Comparison of ENCODE assay signal across 8 cellular contexts in the genomic region with DNA sequence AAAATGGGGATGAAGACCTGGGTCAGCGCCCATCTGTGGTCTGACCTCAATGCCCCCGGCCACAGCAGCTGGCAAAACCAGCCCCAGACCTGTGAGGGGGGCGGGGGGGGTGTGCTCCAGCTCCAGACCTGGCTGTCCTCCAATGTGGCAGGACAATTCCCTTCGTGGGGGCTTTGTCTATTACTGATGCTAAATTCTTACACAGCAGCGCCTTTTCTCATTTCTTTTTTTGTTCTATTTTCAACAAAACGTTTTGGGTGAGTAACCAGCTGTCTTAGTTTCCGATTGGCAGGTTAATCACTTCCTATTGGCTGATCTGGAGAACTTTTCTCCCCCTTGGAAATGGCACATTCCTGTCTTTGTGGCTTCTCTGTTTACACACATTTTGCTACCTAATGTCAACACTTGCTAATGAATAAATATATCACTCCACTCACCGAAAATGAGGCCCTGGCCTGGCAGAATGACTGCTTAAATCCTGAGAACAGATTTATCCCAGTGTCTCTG. TPM values are rescaled to one million over a fixed set of nuclear protein-coding genes. Genes with fewer than 3 reads are reported as not detected.
DNase-seq lines count a peak whose midpoint lies in the region; ATAC-seq, FAIRE-seq and TF ChIP-seq lines count a peak whose summit lies in the region.

No MANE protein-coding gene starts in this region.

- peak overlapping the region; percentile 100 for H3K4me3 Mint-ChIP-seq in activated naive CD8-positive, alpha-beta T cell treated with anti-CD3 and anti-CD28 coated beads, Interleukin-2, amount 10 ng/mL, durations not matched to agents 7 days and 5 days

- H3K79me2 ChIP-seq in HepG2 (ENCODE audit: insufficient read depth, low read length), result peaks cover 95% of the 10 kb centered on the region

- BruUV-seq in HepG2 (replicated peaks; lab: Mats Ljungman, UMichigan), result no TSS peak

- H3K27me3 ChIP-seq in BLaER1, result peaks cover 48% of the 10 kb centered on the region
- peaks cover 12% of the 10 kb centered on the region; the same call in 1 of the 2 replicates for H3K27me3 ChIP-seq in HUES64 (ENCODE audit: insufficient read depth, low read length)
- no peaks in the 10 kb centered on the region; a peak in 1 of 5 replicates for H3K27me3 ChIP-seq in HepG2 (ENCODE audit: control insufficient read depth in 1 of 2, insufficient read depth in 2 of 2, low read length in 2 of 2)

- no peak; a peak in 1 of 4 replicates for TF ChIP-seq POLR2A in HepG2 (IDR thresholded peaks at IDR 0.05; ENCODE audit: insufficient read depth in 1 of 2, low read depth in 2 of 2, low read length in 2 of 2)

- H3K4me3 ChIP-seq in BLaER1, result peak overlapping the region; percentile 15; the same call in 1 of the 2 replicates
- peak overlapping the region; percentile 73 for H3K4me3 ChIP-seq in HUES64 (ENCODE audit: low read length)
- peak overlapping the region; percentile 91 to 100 (median 97) for H3K4me3 ChIP-seq in HepG2 (replicated peaks in 1 of 3; ENCODE audit: insufficient read depth in 1 of 3, low read depth in 2 of 3, low read length in 3 of 3)

- CTCF ChIA-PET in HepG2 (lab: Yijun Ruan, JAX; ENCODE audit: low intra/inter-chr PET ratio, low total read pairs), result no interaction called here

- H3K4me2 ChIP-seq in BLaER1 (peak overlapping the region; percentile 94), HepG2 (ENCODE audit: low read depth, low read length) (peak overlapping the region; percentile 99)

- intact Hi-C loops in HepG2 (cut with micrococcal nuclease; ENCODE audit: unreplicated experiment), result loop anchor here (5.0 to 10.0 kb wide), 2 partner anchors 164 to 288 kb away; no protein-coding TSS in a partner anchor

- H3K27me3 Mint-ChIP-seq in activated naive CD8-positive, alpha-beta T cell treated with anti-CD3 and anti-CD28 coated beads, Interleukin-2, amount 10 ng/mL, durations not matched to agents 7 days and 5 days, result no peaks in the 10 kb centered on the region

- H3K36me3 ChIP-seq in BLaER1, result peaks cover 61% of the 10 kb centered on the region
- H3K36me3 ChIP-seq in HUES64 (ENCODE audit: insufficient read depth, low read length), result peaks cover 45% of the 10 kb centered on the region
- H3K36me3 ChIP-seq in HepG2 (replicated peaks in 1 of 2; ENCODE audit: control insufficient read depth in 1 of 2, insufficient read depth in 2 of 2, low read length in 2 of 2), result peaks cover 6 to 10% of the 10 kb centered on the region in 2 experiments

- H3K4me1 ChIP-seq in BLaER1 (peaks cover 81% of the 10 kb centered on the region), HUES64 (ENCODE audit: insufficient read depth, low read length) (peaks cover 59% of the 10 kb centered on the region), HepG2 (ENCODE audit: insufficient read depth, low read length) (peaks cover 62% of the 10 kb centered on the region)

- in situ Hi-C loops in HepG2 (cut with HindIII; ENCODE audit: extremely low pct_ligation_motif_present, low pct_unique_long_range_greater_than_20kb), result loop anchor here (5.0 kb wide), 1 partner anchor 49 kb away; no protein-coding TSS in a partner anchor

- H3K9me3 Mint-ChIP-seq in activated naive CD8-positive, alpha-beta T cell treated with anti-CD3 and anti-CD28 coated beads, Interleukin-2, amount 10 ng/mL, durations not matched to agents 7 days and 5 days, result no peaks in the 10 kb centered on the region

- FAIRE-seq in HepG2 (lab: Jason Lieb, UNC) (peak; percentile 75), GM19239 (lab: Jason Lieb, UNC) (no peak)

- H4K20me1 ChIP-seq in BLaER1 (peaks cover 100% of the 10 kb centered on the region), HepG2 (ENCODE audit: insufficient read depth, low read length) (peaks cover 50% of the 10 kb centered on the region)

- peaks cover 60% of the 10 kb centered on the region for H3K36me3 Mint-ChIP-seq in activated naive CD8-positive, alpha-beta T cell treated with anti-CD3 and anti-CD28 coated beads, Interleukin-2, amount 10 ng/mL, durations not matched to agents 7 days and 5 days

- no peak for ATAC-seq in activated naive CD8-positive, alpha-beta T cell treated with anti-CD3 and anti-CD28 coated beads, Interleukin-2, amount 10 ng/mL, durations not matched to agents 7 days and 5 days (ENCODE audit: low read depth)
- no peak for ATAC-seq in HepG2

- no peak for DNase-seq in activated naive CD8-positive, alpha-beta T cell treated with anti-CD3 and anti-CD28 coated beads, Interleukin-2, amount 10 ng/mL, durations not matched to agents 7 days and 5 days
- peak; percentile 87 for DNase-seq in HepG2 (ENCODE audit: low spot score)
- no peak for DNase-seq in GM19239 (ENCODE audit: insufficient read length, low spot score)
- no peak for DNase-seq in KG1 (lab: John Stamatoyannopoulos, UW)
- no peak for DNase-seq in COLO829 (ENCODE audit: low spot score)
- DNase-seq in occipital lobe (lab: John Stamatoyannopoulos, UW), result no peak

- no peak overlapping the region for H3K27ac ChIP-seq in BLaER1
- no peak overlapping the region for H3K27ac ChIP-seq in HUES64 (ENCODE audit: low read depth, low read length)
- H3K27ac ChIP-seq in HepG2 (ENCODE audit: extremely low read length, insufficient read depth, low read length), result peak overlapping the region; percentile 89

- H2AFZ ChIP-seq in HepG2 (ENCODE audit: low read length), result no peak overlapping the region

- no peak for TF ChIP-seq RAD21 in HepG2 (CRISPR knock-in tag; IDR thresholded peaks at IDR 0.05)

- peaks cover 61% of the 10 kb centered on the region for H3K4me1 Mint-ChIP-seq in activated naive CD8-positive, alpha-beta T cell treated with anti-CD3 and anti-CD28 coated beads, Interleukin-2, amount 10 ng/mL, durations not matched to agents 7 days and 5 days

- POLR2A ChIA-PET in activated naive CD8-positive, alpha-beta T cell treated with anti-CD3 and anti-CD28 coated beads, Interleukin-2, amount 10 ng/mL, durations not matched to agents 7 days and 5 days (lab: Charles Lee), result no interaction called here
- POLR2A ChIA-PET in HepG2 (lab: Yijun Ruan, JAX), result interaction anchor here (0.6 to 6.3 kb wide), 4 partner anchors 15 to 407 kb away, joined by 3 to 79 read pairs (median 6); a partner anchor contains a TSS

- 63% methylated on average over 8 of the region's 8 CpGs for WGBS in HUES64
- 3% methylated on average over 7 of the region's 8 CpGs for WGBS in HepG2 (ENCODE audit: low lambda C conversion rate)

- H3K9me3 ChIP-seq in BLaER1, result no peaks in the 10 kb centered on the region
- H3K9me3 ChIP-seq in HUES64 (ENCODE audit: insufficient read depth, low read depth, low read length), result no peaks in the 10 kb centered on the region
- no peaks in the 10 kb centered on the region for H3K9me3 ChIP-seq in HepG2 (ENCODE audit: low read length)

- TF ChIP-seq EP300 in HepG2 (IDR thresholded peaks at IDR 0.05; ENCODE audit: low read depth in 2 of 2, low read length in 2 of 2) (peak in 1 of 2 experiments; percentile 44; a peak in 2 of 4 replicates), HepG2 (CRISPR knock-in tag; IDR thresholded peaks at IDR 0.05; ENCODE audit: borderline replicate concordance) (no peak)

- TF ChIP-seq CTCF in HepG2 (CRISPR knock-in tag; IDR thresholded peaks at IDR 0.05), result no peak

- no peak overlapping the region for H3K27ac Mint-ChIP-seq in activated naive CD8-positive, alpha-beta T cell treated with anti-CD3 and anti-CD28 coated beads, Interleukin-2, amount 10 ng/mL, durations not matched to agents 7 days and 5 days

- peak overlapping the region; percentile 35; the same call in 1 of the 2 replicates for H3K9ac ChIP-seq in BLaER1
- no peak overlapping the region for H3K9ac ChIP-seq in HUES64 (ENCODE audit: low read depth, low read length)
- H3K9ac ChIP-seq in HepG2 (ENCODE audit: insufficient read depth, low read depth, low read length), result peak overlapping the region; percentile 87

TF ChIP-seq in HepG2, 621 proteins besides CTCF, POLR2A, EP300 and RAD21 (continues in another document):
- TF ChIP-seq MIER3 (CRISPR knock-in tag; IDR thresholded peaks at IDR 0.05; ENCODE audit: borderline replicate concordance), result no peak; the same call in none of the 2 replicates
- TF ChIP-seq ZNF17 (CRISPR knock-in tag; IDR thresholded peaks at IDR 0.05), result no peak

RNA-seq across cellular contexts. Expression of a gene that starts 4.4 kb away (rescaled TPM):
- polyA plus RNA-seq in HUES64 (2013, experiment 1 of 2), result 9.8 TPM
- 10.7 TPM for polyA plus RNA-seq in HUES64 (2013, experiment 2 of 2)
- 10 to 100 TPM; 26.8 to 30.1 TPM for total RNA-seq in activated naive CD8-positive, alpha-beta T cell treated with anti-CD3 and anti-CD28 coated beads, Interleukin-2, amount 10 ng/mL, durations not matched to agents 7 days and 5 days
- 18.7 and 24.7 TPM in 2 replicates for total RNA-seq in HepG2 (2016; rRNA removed; fragmentation: Illumina TruSeq; extraction: Trizol)
- 3.3 TPM in 2 replicates for total RNA-seq in HepG2 (2016; cell fraction: cytosol; rRNA removed; fragmentation: Illumina TruSeq; extraction: Trizol; ENCODE audit: low read depth)
- total RNA-seq in HepG2 (2016; cell fraction: insoluble cytoplasmic fraction; rRNA removed; fragmentation: Illumina TruSeq; extraction: Trizol), result 17.7 and 26.0 TPM in 2 replicates
- total RNA-seq in HepG2 (2016; cell fraction: membrane; rRNA removed; fragmentation: Illumina TruSeq; extraction: Trizol), result 12.5 and 14.2 TPM in 2 replicates
- total RNA-seq in HepG2 (2016; cell fraction: nucleus; rRNA removed; fragmentation: Illumina TruSeq; extraction: Trizol), result 22.7 and 23.8 TPM in 2 replicates
- 15.8 and 17.4 TPM in 2 replicates for polyA plus RNA-seq in HepG2 (2011; rRNA removed)
- 15.1 and 16.9 TPM in 2 replicates for polyA plus RNA-seq in HepG2 (2011; cell fraction: cytosol; rRNA removed)
- 16.5 and 25.6 TPM in 2 replicates for polyA plus RNA-seq in HepG2 (2011; cell fraction: nucleus; rRNA removed)
- polyA plus RNA-seq in HepG2 (2012), result 5.6 and 8.5 TPM in 2 replicates
- 1.4 and 2.1 TPM in 2 replicates for polyA plus RNA-seq in HepG2 (2016; cell fraction: cytosol; fragmentation: Illumina TruSeq; extraction: Trizol; ENCODE audit: low read depth)
- polyA plus RNA-seq in HepG2 (2016; cell fraction: insoluble cytoplasmic fraction; fragmentation: Illumina TruSeq; extraction: Trizol; ENCODE audit: low read depth), result 15.7 and 17.1 TPM in 2 replicates
- 4.9 TPM in 2 replicates for polyA plus RNA-seq in HepG2 (2016; cell fraction: membrane; fragmentation: Illumina TruSeq; extraction: Trizol; ENCODE audit: low read depth)
- 40.0 and 43.9 TPM in 2 replicates for polyA plus RNA-seq in HepG2 (2016; cell fraction: nucleus; fragmentation: Illumina TruSeq; extraction: Trizol; ENCODE audit: insufficient read depth, low read depth)
- polyA minus RNA-seq in HepG2 (2011; rRNA and poly(A)+ RNA removed; ENCODE audit: low replicate concordance), result 38.7 and 47.8 TPM in 2 replicates
- polyA minus RNA-seq in HepG2 (2011; cell fraction: cytosol; rRNA and poly(A)+ RNA removed), result 11.5 and 17.8 TPM in 2 replicates
- 14.8 and 26.3 TPM in 2 replicates for polyA minus RNA-seq in HepG2 (2011; cell fraction: nucleus; rRNA and poly(A)+ RNA removed)
- total RNA-seq in occipital lobe, result 18.7 TPM

Comparison
In these comparisons a context has a peak if more than half of its experiments do, and no peak if none do; other contexts are left out.
1. H3K4me3 ChIP-seq: peak in every context shown above with its lines; median percentile 97 in HepG2; 73 in HUES64; 15 in BLaER1.